28 cellular contexts compared by ENCODE assay signal in genomic region chr11:70487160-70487559, GRCh38.
"Had no signal": no experiment of that assay in that cellular context is flagged by ENCODE, and none has a peak within 500 bp of the region (broad histone marks: within the 10 kb centered on the region; RNA-seq: fewer than 3 reads in every experiment).

No MANE protein-coding gene starts in this region.

- H3K4me1 ChIP-seq: pancreas, prostate gland, vagina had no signal

- H3K9me3 Mint-ChIP-seq: natural killer cell treated with Interleukin-12 subunit alpha and Interleukin-12 subunit beta and Interleukin-15 and Interleukin-18, amount 100 ng/mL, for 72 hours; neural crest cell; stimulated activated naive CD8-positive, alpha-beta T cell treated with anti-CD3 and anti-CD28 coated beads, Interleukin-15, Interleukin-2, amounts not matched to agents 100 ng/mL and 50 ng/mL, for 24 hours had no signal

- H3K27ac ChIP-seq: neutrophil, pancreas, prostate gland, right lobe of liver, sigmoid colon, stomach, thoracic aorta, thyroid gland, tibial nerve, upper lobe of left lung, vagina had no signal

- H3K27ac Mint-ChIP-seq: naive B cell; naive thymus-derived CD8-positive, alpha-beta T cell; natural killer cell treated with Interleukin-12 subunit alpha and Interleukin-12 subunit beta and Interleukin-15 and Interleukin-18, amount 100 ng/mL, for 72 hours; nephron progenitor cell; stimulated activated effector memory CD8-positive, alpha-beta T cell treated with anti-CD3 and anti-CD28 coated beads, Interleukin-12 subunit alpha, Interleukin-12 subunit beta, amount 100 ng/mL, for 72 hours; stimulated activated naive B cell treated with anti-CD40 and anti-IgM and Interleukin-4, amounts not matched to agents 10 μg/mL and 1 μg/mL and 100 μg/mL, for 72 hours; stimulated activated naive CD8-positive, alpha-beta T cell treated with anti-CD3 and anti-CD28 coated beads, Interleukin-15, Interleukin-2, amounts not matched to agents 100 ng/mL and 50 ng/mL, for 24 hours had no signal

- H3K36me3 ChIP-seq: neutrophil, prostate gland, thoracic aorta, thyroid gland, vagina had no signal

- H3K27me3 ChIP-seq: neutrophil, pancreas, right lobe of liver, sigmoid colon, stomach, thyroid gland, tibial nerve, upper lobe of left lung, vagina had no signal

- H3K4me3 Mint-ChIP-seq: naive thymus-derived CD8-positive, alpha-beta T cell; natural killer cell treated with Interleukin-12 subunit alpha and Interleukin-12 subunit beta and Interleukin-15 and Interleukin-18, amount 100 ng/mL, for 72 hours; nephron progenitor cell; neural crest cell; stimulated activated effector memory CD8-positive, alpha-beta T cell treated with anti-CD3 and anti-CD28 coated beads, Interleukin-12 subunit alpha, Interleukin-12 subunit beta, amount 100 ng/mL, for 72 hours; stimulated activated naive B cell treated with anti-CD40 and anti-IgM and Interleukin-4, amounts not matched to agents 10 μg/mL and 1 μg/mL and 100 μg/mL, for 72 hours; stimulated activated naive CD8-positive, alpha-beta T cell treated with anti-CD3 and anti-CD28 coated beads, Interleukin-15, Interleukin-2, amounts not matched to agents 100 ng/mL and 50 ng/mL, for 24 hours had no signal

- H3K4me1 Mint-ChIP-seq: naive B cell; nephron progenitor cell; stimulated activated effector memory CD8-positive, alpha-beta T cell treated with anti-CD3 and anti-CD28 coated beads, Interleukin-12 subunit alpha, Interleukin-12 subunit beta, amount 100 ng/mL, for 72 hours had no signal

- ATAC-seq: naive thymus-derived CD8-positive, alpha-beta T cell; natural killer cell treated with Interleukin-12 subunit alpha and Interleukin-12 subunit beta and Interleukin-15 and Interleukin-18, amount 100 ng/mL, for 72 hours; pancreas; right cardiac atrium; right lobe of liver; stimulated activated effector memory CD8-positive, alpha-beta T cell treated with anti-CD3 and anti-CD28 coated beads, Interleukin-12 subunit alpha, Interleukin-12 subunit beta, amount 100 ng/mL, for 72 hours; stimulated activated naive B cell treated with anti-CD40 and anti-IgM and Interleukin-4, amounts not matched to agents 10 μg/mL and 1 μg/mL and 100 μg/mL, for 72 hours had no signal

- DNase-seq: naive B cell; naive thymus-derived CD8-positive, alpha-beta T cell; nephron progenitor cell; nucleus accumbens; sigmoid colon; small intestine; stimulated activated CD4-positive, alpha-beta T cell treated with anti-CD3 and anti-CD28 coated beads, Interleukin-15, amount 100 ng/mL, for 24 hours; stimulated activated CD4-positive, alpha-beta T cell treated with anti-CD3 and anti-CD28 coated beads, Interleukin-2, amount 100 ng/mL, for 24 hours; stimulated activated CD4-positive, alpha-beta T cell treated with anti-CD3 and anti-CD28 coated beads, Interleukin-2, amount 100 ng/mL, for 48 hours; stimulated activated CD4-positive, alpha-beta T cell treated with anti-CD3 and anti-CD28 coated beads, Interleukin-4, amount 100 ng/mL, for 24 hours; stimulated activated naive B cell treated with anti-CD40 and anti-IgM and Interleukin-4, amounts not matched to agents 10 μg/mL and 1 μg/mL and 100 μg/mL, for 72 hours; stimulated activated naive CD4-positive, alpha-beta T cell treated with Interleukin-2 at 50 U/mL for 16 hours; stomach; thyroid gland; trophoblast cell; upper lobe of left lung had no signal

- H3K4me3 ChIP-seq: pancreas, prostate gland, right lobe of liver, sigmoid colon, stomach, thoracic aorta, thyroid gland, tibial nerve, upper lobe of left lung, vagina had no signal

- H3K36me3 Mint-ChIP-seq: naive thymus-derived CD8-positive, alpha-beta T cell; natural killer cell treated with Interleukin-12 subunit alpha and Interleukin-12 subunit beta and Interleukin-15 and Interleukin-18, amount 100 ng/mL, for 72 hours; stimulated activated effector memory CD8-positive, alpha-beta T cell treated with anti-CD3 and anti-CD28 coated beads, Interleukin-12 subunit alpha, Interleukin-12 subunit beta, amount 100 ng/mL, for 72 hours had no signal

- H3K9me3 ChIP-seq: neutrophil, pancreas, prostate gland, right lobe of liver, thyroid gland, vagina had no signal
